In genomic region chr2:38619458-38620164, GRCh38 we compare ENCODE assay signal across 9 cellular contexts. TPM values are rescaled to one million over a fixed set of nuclear protein-coding genes. Genes with fewer than 3 reads are reported as not detected.
DNase-seq lines count a peak whose midpoint lies in the region; ATAC-seq, FAIRE-seq and TF ChIP-seq lines count a peak whose summit lies in the region.
"Had no signal": no experiment of that assay in that cellular context is flagged by ENCODE, and none has a peak within 500 bp of the region (broad histone marks: within the 10 kb centered on the region; RNA-seq: fewer than 3 reads in every experiment).

No MANE protein-coding gene starts in this region.

- H3K36me3 ChIP-seq in IMR-90 (ENCODE audit: control insufficient read depth, insufficient read depth, low read length) (no peaks in the 10 kb centered on the region), mammary epithelial cell (ENCODE audit: insufficient read depth, low read length) (no peaks in the 10 kb centered on the region), osteoblast (ENCODE audit: insufficient read depth, low read length) (no peaks in the 10 kb centered on the region)
- H3K36me3 ChIP-seq in effector memory CD4-positive, alpha-beta T cell (ENCODE audit: control insufficient read depth, insufficient read depth, low read length), result no peaks in the 10 kb centered on the region

- no peak overlapping the region for H4K91ac ChIP-seq in IMR-90 (ENCODE audit: insufficient read depth, low read depth, low read length)

- no peaks in the 10 kb centered on the region for H3K79me2 ChIP-seq in mammary epithelial cell (ENCODE audit: insufficient read depth, low read length)
- no peaks in the 10 kb centered on the region for H3K79me2 ChIP-seq in osteoblast (ENCODE audit: insufficient read depth, low read length)

- no peak overlapping the region for H3K14ac ChIP-seq in IMR-90 (replicated peaks; ENCODE audit: low read depth, low read length)

- peak; percentile 38 for FAIRE-seq in GM12892 (lab: Jason Lieb, UNC)

- no peak overlapping the region for H3K23ac ChIP-seq in IMR-90 (ENCODE audit: low read depth, low read length)

- no peak overlapping the region for H2AK9ac ChIP-seq in IMR-90 (replicated peaks; ENCODE audit: low read depth, low read length, poor library complexity)

- H4K20me1 ChIP-seq in IMR-90 (ENCODE audit: insufficient read depth, low read length) (no peaks in the 10 kb centered on the region), mammary epithelial cell (ENCODE audit: insufficient read depth, low read length) (no peaks in the 10 kb centered on the region), osteoblast (ENCODE audit: insufficient read depth, low read length) (no peaks in the 10 kb centered on the region)

- H3K27ac ChIP-seq in IMR-90 (ENCODE audit: insufficient read depth, low read length), result no peak overlapping the region
- H3K27ac ChIP-seq in mammary epithelial cell (ENCODE audit: insufficient read depth, low read depth, low read length), result no peak overlapping the region
- no peak overlapping the region for H3K27ac ChIP-seq in osteoblast (ENCODE audit: low read depth, low read length)
- no peak overlapping the region for H3K27ac ChIP-seq in effector memory CD4-positive, alpha-beta T cell (ENCODE audit: insufficient read depth, low read length, poor library complexity, severe bottlenecking)

- no peak overlapping the region for H3K4me2 ChIP-seq in IMR-90 (ENCODE audit: low read depth, low read length)
- no peak overlapping the region for H3K4me2 ChIP-seq in mammary epithelial cell (ENCODE audit: insufficient read depth, low read depth, low read length)
- no peak overlapping the region for H3K4me2 ChIP-seq in osteoblast (ENCODE audit: insufficient read depth, low read length)

- H4K8ac ChIP-seq in IMR-90 (ENCODE audit: low read depth in 2 of 2, low read length in 2 of 2), result no peak overlapping the region

- CTCF ChIA-PET in IMR-90 (lab: Yijun Ruan, JAX), result no interaction called here
- CTCF ChIA-PET in mammary epithelial cell (lab: Charles Lee; ENCODE audit: low non-redundant PET), result interaction anchor here (0.6 kb wide), 1 partner anchor 16 kb away, joined by 4 read pairs; no protein-coding TSS in a partner anchor

- no peaks in the 10 kb centered on the region for H3K9me1 ChIP-seq in IMR-90 (ENCODE audit: insufficient read depth, low read length)

- in situ Hi-C loops in IMR-90 (cut with MboI; ENCODE audit: low sequenced_read_pairs), result no loop called here
- in situ Hi-C loops in mammary epithelial cell (cut with MboI; ENCODE audit: low sequenced_read_pairs in 2 of 2), result no loop called here

- dilution Hi-C loops in IMR-90 (cut with HindIII; ENCODE audit: low sequenced_read_pairs, unreplicated experiment) (no loop called here), mammary epithelial cell (cut with HindIII; ENCODE audit: low sequenced_read_pairs) (no loop called here)

- H3K4me3 ChIP-seq in IMR-90 (ENCODE audit: insufficient read depth, low read depth, low read length) (no peak overlapping the region), mammary epithelial cell (replicated peaks in 1 of 3; ENCODE audit: insufficient read depth in 1 of 3, low read depth in 2 of 3, low read length in 3 of 3) (no peak overlapping the region), osteoblast (ENCODE audit: insufficient read depth, low read length) (no peak overlapping the region)
- no peak overlapping the region for H3K4me3 ChIP-seq in effector memory CD4-positive, alpha-beta T cell (ENCODE audit: insufficient read depth, low read depth, low read length, poor library complexity, severe bottlenecking)

- H3K4ac ChIP-seq in IMR-90 (ENCODE audit: low read depth, low read length), result no peak overlapping the region

- H2BK120ac ChIP-seq in IMR-90 (ENCODE audit: low read depth, low read length), result no peak overlapping the region

- no peaks in the 10 kb centered on the region for H3K79me1 ChIP-seq in IMR-90 (ENCODE audit: low read depth in 1 of 2, low read length in 2 of 2)

- whole genome bisulfite sequencing in IMR-90 (ENCODE audit: extremely low coverage in 2 of 2, insufficient read length in 1 of 2), 2 experiments, result 55% methylated on average over 2 of the region's 4 CpGs; no CpG with 5 or more reads in 1 of the 2 experiments
- WGBS in mammary epithelial cell (ENCODE audit: low coverage, missing lambda C conversion rate), result 65% methylated on average over 4 of the region's 4 CpGs

- TF ChIP-seq RAD21 in IMR-90 (IDR thresholded peaks at IDR 0.05; ENCODE audit: low read length), result no peak

- no peak overlapping the region for H3K9ac ChIP-seq in IMR-90 (ENCODE audit: low read depth, low read length)
- H3K9ac ChIP-seq in mammary epithelial cell (ENCODE audit: insufficient read depth, low read length), result no peak overlapping the region

- H3K18ac ChIP-seq in IMR-90 (ENCODE audit: low read depth, low read length), result no peak overlapping the region

- TF ChIP-seq POLR2A in GM12892 (IDR thresholded peaks at IDR 0.05; ENCODE audit: low read depth, low read length) (no peak), IMR-90 (IDR thresholded peaks at IDR 0.05; ENCODE audit: low read depth, low read length) (no peak)

- no peak overlapping the region for H2AFZ ChIP-seq in IMR-90 (replicated peaks; ENCODE audit: low read length, poor library complexity)
- H2AFZ ChIP-seq in mammary epithelial cell (ENCODE audit: low read depth, low read length), result peak overlapping the region; percentile 68
- peak overlapping the region; percentile 32 for H2AFZ ChIP-seq in osteoblast (ENCODE audit: low read length)

- H3K27me3 ChIP-seq in IMR-90 (ENCODE audit: control insufficient read depth, insufficient read depth, low read length) (peaks cover 5% of the 10 kb centered on the region), mammary epithelial cell (ENCODE audit: insufficient read depth, low read length) (no peaks in the 10 kb centered on the region), osteoblast (ENCODE audit: insufficient read depth, low read length) (no peaks in the 10 kb centered on the region)
- no peaks in the 10 kb centered on the region for H3K27me3 ChIP-seq in effector memory CD4-positive, alpha-beta T cell (replicated peaks; ENCODE audit: control insufficient read depth, insufficient read depth, low read length, poor library complexity, severe bottlenecking)

- no peak overlapping the region for H2BK20ac ChIP-seq in IMR-90 (ENCODE audit: low read depth, low read length)

- H4K5ac ChIP-seq in IMR-90 (ENCODE audit: low read depth, low read length), result no peak overlapping the region

- no peak for DNase-seq in GM12892 (ENCODE audit: insufficient read length)
- DNase-seq in IMR-90, result peak; percentile 67
- DNase-seq in mammary epithelial cell, result peak; percentile 35
- DNase-seq in osteoblast (ENCODE audit: insufficient read length, low spot score, missing footprints), result no peak
- DNase-seq in ureter (ENCODE audit: low spot score), result no peak
- DNase-seq in activated gamma-delta T cell treated with Interleukin-2 at 50 U/mL for 16 hours, result no peak
- no peak for DNase-seq in effector memory CD4-positive, alpha-beta T cell
- DNase-seq: stimulated activated CD4-positive, alpha-beta T cell treated with anti-CD3 and anti-CD28 coated beads, Interleukin-2, amount 100 ng/mL, for 24 hours had no signal

- ATAC-seq in IMR-90 (ENCODE audit: low read depth) (peak; percentile 40; the same call in 1 of the 2 replicates), GM21529 (IDR thresholded peaks at IDR 0.05; ENCODE audit: unreplicated experiment) (no peak)

- no peak overlapping the region for H2BK5ac ChIP-seq in IMR-90 (ENCODE audit: low read depth, low read length, poor library complexity, severe bottlenecking)

- H3K9me3 ChIP-seq in IMR-90 (ENCODE audit: control insufficient read depth, insufficient read depth, low read length) (no peaks in the 10 kb centered on the region), mammary epithelial cell (replicated peaks; ENCODE audit: insufficient read depth, low read length) (no peaks in the 10 kb centered on the region), osteoblast (ENCODE audit: low read depth, low read length) (no peaks in the 10 kb centered on the region)
- H3K9me3 ChIP-seq in effector memory CD4-positive, alpha-beta T cell (ENCODE audit: control insufficient read depth, low read length), result no peaks in the 10 kb centered on the region

- POLR2A ChIA-PET in IMR-90 (lab: Charles Lee; ENCODE audit: unreplicated experiment), result no interaction called here

- H3K56ac ChIP-seq in IMR-90 (ENCODE audit: extremely low read depth, insufficient read depth, low read length), result no peak overlapping the region

- H2AK5ac ChIP-seq in IMR-90 (ENCODE audit: low read depth, low read length), result no peak overlapping the region

- TF ChIP-seq CTCF in IMR-90 (conservative IDR thresholded peaks at IDR 0.05; ENCODE audit: low read depth, low read length) (no peak), mammary epithelial cell (conservative IDR thresholded peaks at IDR 0.05 in 1 of 2, IDR thresholded peaks at IDR 0.05 in 1 of 2; ENCODE audit: extremely low read depth in 1 of 2, insufficient read depth in 1 of 2, low read depth in 1 of 2, low read length in 2 of 2) (no peak), osteoblast (IDR thresholded peaks at IDR 0.05; ENCODE audit: extremely low read depth, low read depth, low read length) (no peak)

- BruUV-seq in IMR-90 (replicated peaks; lab: Mats Ljungman, UMichigan) (no TSS peak), mammary epithelial cell (replicated peaks; lab: Mats Ljungman, UMichigan) (no TSS peak)

- H3K4me1 ChIP-seq in IMR-90 (ENCODE audit: control insufficient read depth, insufficient read depth, low read length) (no peaks in the 10 kb centered on the region), mammary epithelial cell (ENCODE audit: insufficient read depth, low read length) (peaks cover 19% of the 10 kb centered on the region), osteoblast (ENCODE audit: insufficient read depth, low read length) (peaks cover 9% of the 10 kb centered on the region)
- H3K4me1 ChIP-seq in effector memory CD4-positive, alpha-beta T cell (ENCODE audit: control insufficient read depth, insufficient read depth, low read length, poor library complexity, severe bottlenecking), result no peaks in the 10 kb centered on the region

- intact Hi-C loops in IMR-90 (cut with micrococcal nuclease), result no loop called here
- intact Hi-C loops in mammary epithelial cell (cut with micrococcal nuclease), result no loop called here

- H2BK15ac ChIP-seq in IMR-90 (ENCODE audit: low read depth, low read length), result no peak overlapping the region

RNA-seq across cellular contexts. Expression of gene HNRNPLL, which starts 16.9 kb away (rescaled TPM):
- 24.0 TPM for polyA plus RNA-seq in GM12892 (2012; ENCODE audit: missing spikeins)
- 49.2 and 53.1 TPM in 2 replicates for total RNA-seq in IMR-90 (2012; rRNA removed)
- polyA plus RNA-seq in IMR-90 (2012; rRNA removed), result 20.2 and 23.7 TPM in 2 replicates
- 9.2 and 12.6 TPM in 2 replicates for polyA plus RNA-seq in IMR-90 (2012; cell fraction: cytosol; rRNA removed)
- 7.9 and 36.5 TPM in 2 replicates for polyA plus RNA-seq in IMR-90 (2012; cell fraction: nucleus; rRNA removed; ENCODE audit: low replicate concordance)
- total RNA-seq in mammary epithelial cell, result 10 to 100 TPM; 36.0 to 46.0 TPM
- polyA plus RNA-seq in mammary epithelial cell, result 17.2 TPM
- polyA minus RNA-seq in mammary epithelial cell, result 37.6 TPM
- total RNA-seq in osteoblast, result 46.0 and 53.9 TPM in 2 replicates
- total RNA-seq in ureter, result 55.2 TPM

RNA-seq across cellular contexts. Expression of gene GALM, which starts 46.3 kb away (rescaled TPM):
- polyA plus RNA-seq in GM12892 (2012; ENCODE audit: missing spikeins), result 12.1 TPM
- 16.4 and 24.2 TPM in 2 replicates for total RNA-seq in IMR-90 (2012; rRNA removed)
- polyA plus RNA-seq in IMR-90 (2012; rRNA removed), result 11.8 and 12.1 TPM in 2 replicates
- 14.7 and 16.4 TPM in 2 replicates for polyA plus RNA-seq in IMR-90 (2012; cell fraction: cytosol; rRNA removed)
- polyA plus RNA-seq in IMR-90 (2012; cell fraction: nucleus; rRNA removed; ENCODE audit: low replicate concordance), result 7.5 and 8.4 TPM in 2 replicates
- total RNA-seq in mammary epithelial cell, result under 1 TPM in 1 of 2 donors, not detected in 1; 0.50 TPM
- polyA plus RNA-seq in mammary epithelial cell, result 0.17 TPM
- polyA minus RNA-seq in mammary epithelial cell, result not detected
- 50.7 and 54.2 TPM in 2 replicates for total RNA-seq in osteoblast
- 12.7 TPM for total RNA-seq in ureter

Comparison
In these comparisons a context has a peak if more than half of its experiments do, and no peak if none do; other contexts are left out.
1. DNase-seq: peak in IMR-90 (single experiment) and mammary epithelial cell (single experiment); none in GM12892 (single experiment), osteoblast (single experiment), ureter (single experiment), activated gamma-delta T cell treated with Interleukin-2 at 50 U/mL for 16 hours (single experiment) and effector memory CD4-positive, alpha-beta T cell (0 of 3).